In the genomic region with DNA sequence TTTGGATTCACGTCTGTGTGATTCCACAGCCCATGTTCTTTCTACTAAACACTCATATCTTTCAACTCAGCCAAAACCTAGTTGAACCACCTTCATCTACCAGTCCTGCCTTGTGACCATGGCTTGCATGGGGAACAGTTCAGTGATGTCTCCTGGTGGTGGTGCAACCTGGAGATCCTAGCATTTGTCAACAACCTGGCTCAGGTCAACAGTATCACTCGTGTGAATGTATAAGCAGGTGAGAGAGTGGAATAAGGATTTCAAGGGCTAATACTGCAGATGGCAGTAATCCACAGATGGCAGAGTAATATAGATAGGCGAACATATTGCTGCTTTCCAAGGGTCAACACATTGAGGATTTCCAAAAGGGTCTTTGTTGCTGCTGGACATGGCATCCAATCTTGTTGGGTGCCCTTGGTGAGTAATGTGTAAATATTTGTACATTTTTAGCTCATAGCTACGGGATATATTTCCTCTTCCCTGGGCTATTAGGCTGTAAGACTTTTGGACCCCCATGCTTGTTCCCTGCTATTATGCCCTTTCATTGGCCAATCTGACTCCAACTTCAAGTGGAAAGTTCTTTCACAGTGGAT, we compare ENCODE assay signal across 1 cellular context.
TF ChIP-seq lines count a peak whose summit lies in the region.

No MANE protein-coding gene starts in this region.

TF ChIP-seq in HepG2, 621 proteins besides CTCF, POLR2A, EP300 and RAD21 (continued from another document and continues in another):
- no peak for TF ChIP-seq ZBTB34 (CRISPR knock-in tag; IDR thresholded peaks at IDR 0.05)
- TF ChIP-seq ATF7-NPFF (CRISPR knock-in tag; IDR thresholded peaks at IDR 0.05; ENCODE audit: low read depth): no peak
- no peak for TF ChIP-seq ZNF296 (CRISPR knock-in tag; conservative IDR thresholded peaks at IDR 0.05)
- TF ChIP-seq CEBPG (CRISPR knock-in tag; IDR thresholded peaks at IDR 0.05): 0 out of 2 replicates have a peak, but pooled peaks have one; percentile 33
- TF ChIP-seq, protein P1, sequence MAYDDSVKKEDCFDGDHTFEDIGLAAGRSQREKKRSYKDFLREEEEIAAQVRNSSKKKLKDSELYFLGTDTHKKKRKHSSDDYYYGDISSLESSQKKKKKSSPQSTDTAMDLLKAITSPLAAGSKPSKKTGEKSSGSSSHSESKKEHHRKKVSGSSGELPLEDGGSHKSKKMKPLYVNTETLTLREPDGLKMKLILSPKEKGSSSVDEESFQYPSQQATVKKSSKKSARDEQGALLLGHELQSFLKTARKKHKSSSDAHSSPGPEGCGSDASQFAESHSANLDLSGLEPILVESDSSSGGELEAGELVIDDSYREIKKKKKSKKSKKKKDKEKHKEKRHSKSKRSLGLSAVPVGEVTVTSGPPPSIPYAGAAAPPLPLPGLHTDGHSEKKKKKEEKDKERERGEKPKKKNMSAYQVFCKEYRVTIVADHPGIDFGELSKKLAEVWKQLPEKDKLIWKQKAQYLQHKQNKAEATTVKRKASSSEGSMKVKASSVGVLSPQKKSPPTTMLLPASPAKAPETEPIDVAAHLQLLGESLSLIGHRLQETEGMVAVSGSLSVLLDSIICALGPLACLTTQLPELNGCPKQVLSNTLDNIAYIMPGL (CRISPR knock-in tag; IDR thresholded peaks at IDR 0.05; ENCODE audit: borderline replicate concordance in 1 of 2, low read depth in 1 of 2): no peak
- no peak for TF ChIP-seq ZNF460 (CRISPR knock-in tag; IDR thresholded peaks at IDR 0.05; ENCODE audit: borderline replicate concordance)
- TF ChIP-seq SP2 (CRISPR knock-in tag; IDR thresholded peaks at IDR 0.05): no peak
- TF ChIP-seq POGZ (CRISPR knock-in tag; IDR thresholded peaks at IDR 0.05): peak; percentile 68; the same call in 1 of the 2 replicates
- TF ChIP-seq ZNF776 (CRISPR knock-in tag; IDR thresholded peaks at IDR 0.05): no peak
- no peak for TF ChIP-seq ZSCAN29 (CRISPR knock-in tag; conservative IDR thresholded peaks at IDR 0.05)
- no peak for TF ChIP-seq ZBTB42 (CRISPR knock-in tag; IDR thresholded peaks at IDR 0.05)
- peak; percentile 59; the same call in 1 of the 2 replicates for TF ChIP-seq MIER2 (CRISPR knock-in tag; IDR thresholded peaks at IDR 0.05)
- TF ChIP-seq ESRRA (CRISPR knock-in tag; IDR thresholded peaks at IDR 0.05; ENCODE audit: low read depth): no peak
- TF ChIP-seq KMT2B (CRISPR knock-in tag; IDR thresholded peaks at IDR 0.05): no peak
- no peak for TF ChIP-seq ZNF260 (CRISPR knock-in tag; IDR thresholded peaks at IDR 0.05; ENCODE audit: borderline replicate concordance, low read depth)
- TF ChIP-seq, protein P2, sequence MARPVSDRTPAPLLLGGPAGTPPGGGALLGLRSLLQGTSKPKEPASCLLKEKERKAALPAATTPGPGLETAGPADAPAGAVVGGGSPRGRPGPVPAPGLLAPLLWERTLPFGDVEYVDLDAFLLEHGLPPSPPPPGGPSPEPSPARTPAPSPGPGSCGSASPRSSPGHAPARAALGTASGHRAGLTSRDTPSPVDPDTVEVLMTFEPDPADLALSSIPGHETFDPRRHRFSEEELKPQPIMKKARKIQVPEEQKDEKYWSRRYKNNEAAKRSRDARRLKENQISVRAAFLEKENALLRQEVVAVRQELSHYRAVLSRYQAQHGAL (CRISPR knock-in tag; IDR thresholded peaks at IDR 0.05; ENCODE audit: not compliant biosample characterization): no peak
- TF ChIP-seq ZNF546 (CRISPR knock-in tag; conservative IDR thresholded peaks at IDR 0.05): no peak
- no peak for TF ChIP-seq REL (CRISPR knock-in tag; conservative IDR thresholded peaks at IDR 0.05)
- TF ChIP-seq POGK (CRISPR knock-in tag; conservative IDR thresholded peaks at IDR 0.05): no peak
- TF ChIP-seq RERE (CRISPR knock-in tag; IDR thresholded peaks at IDR 0.05; ENCODE audit: low read depth): no peak
- TF ChIP-seq PAF1 (CRISPR knock-in tag; IDR thresholded peaks at IDR 0.05): no peak
- TF ChIP-seq MXD4 (CRISPR knock-in tag; IDR thresholded peaks at IDR 0.05): no peak
- TF ChIP-seq MAFK (conservative IDR thresholded peaks at IDR 0.05 in 1 of 2, IDR thresholded peaks at IDR 0.05 in 1 of 2; ENCODE audit: low read length in 2 of 2): no peak
- TF ChIP-seq, protein P3, sequence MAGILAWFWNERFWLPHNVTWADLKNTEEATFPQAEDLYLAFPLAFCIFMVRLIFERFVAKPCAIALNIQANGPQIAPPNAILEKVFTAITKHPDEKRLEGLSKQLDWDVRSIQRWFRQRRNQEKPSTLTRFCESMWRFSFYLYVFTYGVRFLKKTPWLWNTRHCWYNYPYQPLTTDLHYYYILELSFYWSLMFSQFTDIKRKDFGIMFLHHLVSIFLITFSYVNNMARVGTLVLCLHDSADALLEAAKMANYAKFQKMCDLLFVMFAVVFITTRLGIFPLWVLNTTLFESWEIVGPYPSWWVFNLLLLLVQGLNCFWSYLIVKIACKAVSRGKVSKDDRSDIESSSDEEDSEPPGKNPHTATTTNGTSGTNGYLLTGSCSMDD (CRISPR knock-in tag; IDR thresholded peaks at IDR 0.05): no peak
- no peak for TF ChIP-seq ZNF740 (CRISPR knock-in tag; IDR thresholded peaks at IDR 0.05)
- TF ChIP-seq PLRG1 (conservative IDR thresholded peaks at IDR 0.05): no peak
- no peak for TF ChIP-seq STAT5B (CRISPR knock-in tag; IDR thresholded peaks at IDR 0.05)
- no peak for TF ChIP-seq ZBTB8A (CRISPR knock-in tag; IDR thresholded peaks at IDR 0.05; ENCODE audit: borderline replicate concordance, low read depth)
- no peak for TF ChIP-seq ZNF276 (CRISPR knock-in tag; IDR thresholded peaks at IDR 0.05; ENCODE audit: low read depth)
- no peak for TF ChIP-seq ZNF629 (CRISPR knock-in tag; conservative IDR thresholded peaks at IDR 0.05)
- no peak for TF ChIP-seq TGIF2 (CRISPR knock-in tag; IDR thresholded peaks at IDR 0.05)
- TF ChIP-seq RBFOX2 (IDR thresholded peaks at IDR 0.05; ENCODE audit: low read depth, low read length): no peak
- TF ChIP-seq THAP11 (CRISPR knock-in tag; IDR thresholded peaks at IDR 0.05): no peak
- TF ChIP-seq PITX1 (CRISPR knock-in tag; IDR thresholded peaks at IDR 0.05): no peak
- TF ChIP-seq MATR3 (CRISPR knock-in tag; IDR thresholded peaks at IDR 0.05): no peak
- no peak for TF ChIP-seq ZNF34 (CRISPR knock-in tag; IDR thresholded peaks at IDR 0.05; ENCODE audit: borderline replicate concordance)
- no peak for TF ChIP-seq ZNF510 (CRISPR knock-in tag; IDR thresholded peaks at IDR 0.05; ENCODE audit: low read depth)
- no peak for TF ChIP-seq MIER3 (CRISPR knock-in tag; IDR thresholded peaks at IDR 0.05; ENCODE audit: borderline replicate concordance)
- TF ChIP-seq RBM39 (IDR thresholded peaks at IDR 0.05; ENCODE audit: low read depth, low read length, poor library complexity, severe bottlenecking): no peak
- no peak for TF ChIP-seq MTF1 (CRISPR knock-in tag; IDR thresholded peaks at IDR 0.05)
- TF ChIP-seq CHCHD3 (CRISPR knock-in tag; IDR thresholded peaks at IDR 0.05): no peak
- TF ChIP-seq ZNF790 (CRISPR knock-in tag; IDR thresholded peaks at IDR 0.05; ENCODE audit: borderline replicate concordance): no peak
- TF ChIP-seq KDM1A (CRISPR knock-in tag; IDR thresholded peaks at IDR 0.05): no peak
- TF ChIP-seq NR2F1 (CRISPR knock-in tag; IDR thresholded peaks at IDR 0.05): no peak
- TF ChIP-seq ZNF780A (CRISPR knock-in tag; IDR thresholded peaks at IDR 0.05): no peak
- TF ChIP-seq NFATC3 (CRISPR knock-in tag; IDR thresholded peaks at IDR 0.05): no peak
- TF ChIP-seq BATF2 (CRISPR knock-in tag; IDR thresholded peaks at IDR 0.05): no peak
- TF ChIP-seq ZNF782 (CRISPR knock-in tag; IDR thresholded peaks at IDR 0.05; ENCODE audit: borderline replicate concordance): no peak
- TF ChIP-seq ATAD3A (CRISPR knock-in tag; IDR thresholded peaks at IDR 0.05): no peak
- no peak for TF ChIP-seq BHLHE40 (IDR thresholded peaks at IDR 0.05; ENCODE audit: low read length)
